29 cellular contexts compared by ENCODE assay signal in the genomic region with DNA sequence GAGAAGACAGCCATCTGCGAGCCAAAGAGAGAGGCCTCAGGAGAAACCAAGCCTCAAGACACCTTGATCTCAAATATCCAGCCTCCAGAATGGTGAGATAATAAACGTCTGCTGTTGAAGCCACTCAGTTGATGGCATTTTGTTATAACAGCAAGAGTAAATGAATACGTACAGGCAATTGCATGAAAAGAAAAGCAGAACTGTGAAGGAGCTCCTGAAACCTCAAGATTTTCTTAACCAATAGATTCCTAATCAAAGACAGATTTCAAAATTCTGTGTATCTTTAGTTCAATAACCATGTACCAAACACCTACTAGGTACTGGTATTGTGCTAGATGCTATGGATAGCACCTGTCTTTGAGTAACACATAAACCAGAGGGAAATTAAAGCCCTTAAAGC.
"Had no signal": no experiment of that assay in that cellular context is flagged by ENCODE, and none has a peak within 500 bp of the region (broad histone marks: within the 10 kb centered on the region; RNA-seq: fewer than 3 reads in every experiment).

No MANE protein-coding gene starts in this region.

- ATAC-seq: effector memory CD8-positive, alpha-beta T cell; esophagus mucosa; foreskin keratinocyte; gastrocnemius medialis; gastroesophageal sphincter; heart left ventricle; heart right ventricle had no signal

- H3K9me3 Mint-ChIP-seq: dendritic cell treated with granulocyte-macrophage colony-stimulating factor and Interleukin-4, amounts not matched to agents 40 ng/mL and 50 ng/mL, for 4 days; effector memory CD8-positive, alpha-beta T cell; endodermal cell had no signal

- H3K27me3 ChIP-seq: colonic mucosa, dorsolateral prefrontal cortex, esophagus muscularis mucosa, esophagus squamous epithelium, foreskin keratinocyte, gastrocnemius medialis, gastroesophageal sphincter, heart left ventricle, heart right ventricle had no signal

- H3K36me3 ChIP-seq: colonic mucosa, esophagus muscularis mucosa, esophagus squamous epithelium, gastrocnemius medialis, gastroesophageal sphincter, heart left ventricle, heart right ventricle had no signal

- H3K27ac ChIP-seq: colonic mucosa, coronary artery, epithelial cell of prostate, esophagus muscularis mucosa, esophagus squamous epithelium, foreskin keratinocyte, gastrocnemius medialis, gastroesophageal sphincter, heart left ventricle, heart right ventricle had no signal

- H3K9me3 ChIP-seq: colonic mucosa, esophagus muscularis mucosa, esophagus squamous epithelium, gastrocnemius medialis, gastroesophageal sphincter, heart left ventricle, heart right ventricle had no signal

- H3K4me1 ChIP-seq: colonic mucosa, esophagus muscularis mucosa, foreskin keratinocyte, gastroesophageal sphincter, heart left ventricle, heart right ventricle had no signal

- FAIRE-seq: colon, endometrium, endothelial cell of umbilical vein, frontal cortex had no signal

- H3K4me3 Mint-ChIP-seq: dendritic cell treated with granulocyte-macrophage colony-stimulating factor and Interleukin-4, amounts not matched to agents 40 ng/mL and 50 ng/mL, for 4 days; effector memory CD8-positive, alpha-beta T cell; endodermal cell had no signal

- H3K27ac Mint-ChIP-seq: dendritic cell treated with granulocyte-macrophage colony-stimulating factor and Interleukin-4, amounts not matched to agents 40 ng/mL and 50 ng/mL, for 4 days; effector memory CD8-positive, alpha-beta T cell had no signal

- H3K27me3 Mint-ChIP-seq: dendritic cell treated with granulocyte-macrophage colony-stimulating factor and Interleukin-4, amounts not matched to agents 40 ng/mL and 50 ng/mL, for 4 days; effector memory CD8-positive, alpha-beta T cell had no signal

- DNase-seq: colonic mucosa; cortex of kidney; dermis blood vessel endothelial cell; dorsolateral prefrontal cortex; effector CD4-positive, alpha-beta T cell; effector CD8-positive, alpha-beta T cell; effector memory CD4-positive, alpha-beta T cell; effector memory CD8-positive, alpha-beta T cell; endodermal cell; erythroblast; esophagus squamous epithelium; foreskin fibroblast; foreskin melanocyte; gastrocnemius medialis; glutamatergic neuron; head of caudate nucleus; heart left ventricle; heart right ventricle had no signal

- H3K4me3 ChIP-seq: colonic mucosa, coronary artery, dorsolateral prefrontal cortex, esophagus muscularis mucosa, esophagus squamous epithelium, gastrocnemius medialis, gastroesophageal sphincter, heart left ventricle, heart right ventricle had no signal
